In genomic region chr3:38345879-38346583, GRCh38 we compare ENCODE assay signal across 8 cellular contexts. TPM values are rescaled to one million over a fixed set of nuclear protein-coding genes. Genes with fewer than 3 reads are reported as not detected.
DNase-seq lines count a peak whose midpoint lies in the region; ATAC-seq and TF ChIP-seq lines count a peak whose summit lies in the region.

No MANE protein-coding gene starts in this region.

- H2AFZ ChIP-seq in mammary epithelial cell (ENCODE audit: low read depth, low read length) = peak overlapping the region; percentile 98

- H3K27ac ChIP-seq in mammary epithelial cell (ENCODE audit: insufficient read depth, low read depth, low read length) = no peak overlapping the region

- H3K4me2 ChIP-seq in mammary epithelial cell (ENCODE audit: insufficient read depth, low read depth, low read length) = peak overlapping the region; percentile 100

- dilution Hi-C loops in mammary epithelial cell (cut with HindIII; ENCODE audit: low sequenced_read_pairs) = no loop called here

- no peaks in the 10 kb centered on the region for H3K36me3 Mint-ChIP-seq in natural killer cell treated with Interleukin-12 subunit alpha and Interleukin-12 subunit beta and Interleukin-15 and Interleukin-18, amount 100 ng/mL, for 72 hours

- no peaks in the 10 kb centered on the region for H3K9me3 Mint-ChIP-seq in natural killer cell treated with Interleukin-12 subunit alpha and Interleukin-12 subunit beta and Interleukin-15 and Interleukin-18, amount 100 ng/mL, for 72 hours

- H3K27me3 Mint-ChIP-seq in natural killer cell treated with Interleukin-12 subunit alpha and Interleukin-12 subunit beta and Interleukin-15 and Interleukin-18, amount 100 ng/mL, for 72 hours = peaks cover 0 to 8% of the 10 kb centered on the region in 2 donors

- H3K9ac ChIP-seq in mammary epithelial cell (ENCODE audit: insufficient read depth, low read length) = no peak overlapping the region

- intact Hi-C loops in mammary epithelial cell (cut with micrococcal nuclease) = loop anchor here (2.0 to 5.0 kb wide), 4 partner anchors 135 to 316 kb away; partner anchors contain the start of genes ACAA1 and MYD88

- no peak for TF ChIP-seq CTCF in mammary epithelial cell (conservative IDR thresholded peaks at IDR 0.05 in 1 of 2, IDR thresholded peaks at IDR 0.05 in 1 of 2; ENCODE audit: extremely low read depth in 1 of 2, insufficient read depth in 1 of 2, low read depth in 1 of 2, low read length in 2 of 2)

- H3K9me3 ChIP-seq in mammary epithelial cell (replicated peaks; ENCODE audit: insufficient read depth, low read length) = no peaks in the 10 kb centered on the region

- no peaks in the 10 kb centered on the region for H3K4me1 Mint-ChIP-seq in natural killer cell treated with Interleukin-12 subunit alpha and Interleukin-12 subunit beta and Interleukin-15 and Interleukin-18, amount 100 ng/mL, for 72 hours (ENCODE audit: low read depth in 2 of 2)

- H3K27ac Mint-ChIP-seq in natural killer cell treated with Interleukin-12 subunit alpha and Interleukin-12 subunit beta and Interleukin-15 and Interleukin-18, amount 100 ng/mL, for 72 hours = peak overlapping the region in 1 of 2 donors; percentile 35

- in situ Hi-C loops in mammary epithelial cell (cut with MboI; ENCODE audit: low sequenced_read_pairs in 2 of 2) (loop anchor here in 1 of 2 donors (5.0 kb wide), 1 partner anchor 136 kb away; no protein-coding TSS in a partner anchor), ACHN (cut with HindIII; ENCODE audit: low pct_ligation_motif_present, low pct_unique_long_range_greater_than_20kb, low sequenced_read_pairs) (no loop called here)

- CTCF ChIA-PET in mammary epithelial cell (lab: Charles Lee; ENCODE audit: low non-redundant PET) = interaction anchor here (0.6 to 0.8 kb wide), 2 partner anchors 48 to 310 kb away, joined by 3 to 25 read pairs; no protein-coding TSS in a partner anchor

- peaks cover 4% of the 10 kb centered on the region for H3K4me1 ChIP-seq in mammary epithelial cell (ENCODE audit: insufficient read depth, low read length)

- H4K20me1 ChIP-seq in mammary epithelial cell (ENCODE audit: insufficient read depth, low read length) = no peaks in the 10 kb centered on the region

- H3K4me3 Mint-ChIP-seq in natural killer cell treated with Interleukin-12 subunit alpha and Interleukin-12 subunit beta and Interleukin-15 and Interleukin-18, amount 100 ng/mL, for 72 hours = peak overlapping the region; percentile 78

- DNase-seq in mammary epithelial cell (no peak), HCEC 1CT (no peak), NCI-H2107 (lab: John Stamatoyannopoulos, UW) (no peak), ACHN (no peak), mucosa of gallbladder (ENCODE audit: low spot score) (no peak)
- DNase-seq in natural killer cell treated with Interleukin-12 subunit alpha and Interleukin-12 subunit beta and Interleukin-15 and Interleukin-18, amount 100 ng/mL, for 72 hours (ENCODE audit: low spot score) = no peak

- H3K27me3 ChIP-seq in mammary epithelial cell (ENCODE audit: insufficient read depth, low read length) = no peaks in the 10 kb centered on the region

- WGBS in mammary epithelial cell (ENCODE audit: low coverage, missing lambda C conversion rate) = 60% methylated on average over 5 of the region's 9 CpGs

- H3K36me3 ChIP-seq in mammary epithelial cell (ENCODE audit: insufficient read depth, low read length) = no peaks in the 10 kb centered on the region

- no TSS peak for BruUV-seq in mammary epithelial cell (replicated peaks; lab: Mats Ljungman, UMichigan)

- H3K4me3 ChIP-seq in mammary epithelial cell (replicated peaks in 1 of 3; ENCODE audit: insufficient read depth in 1 of 3, low read depth in 2 of 3, low read length in 3 of 3) = peak overlapping the region in 2 of 3 experiments; percentile 90 to 91

- H3K79me2 ChIP-seq in mammary epithelial cell (ENCODE audit: insufficient read depth, low read length) = peaks cover 2% of the 10 kb centered on the region

- ATAC-seq in GM18868 (IDR thresholded peaks at IDR 0.05; ENCODE audit: unreplicated experiment) = peak; percentile 23
- peak; percentile 35 for ATAC-seq in HG03175 (IDR thresholded peaks at IDR 0.05; ENCODE audit: unreplicated experiment)
- ATAC-seq in natural killer cell treated with Interleukin-12 subunit alpha and Interleukin-12 subunit beta and Interleukin-15 and Interleukin-18, amount 100 ng/mL, for 72 hours = no peak

RNA-seq across cellular contexts. Expression of gene XYLB, which starts 0.6 kb away (rescaled TPM):
- total RNA-seq in mammary epithelial cell = 1 to 10 TPM; 3.0 to 4.5 TPM
- polyA plus RNA-seq in mammary epithelial cell = 3.3 TPM
- 38.2 TPM for polyA minus RNA-seq in mammary epithelial cell
- total RNA-seq in natural killer cell treated with Interleukin-12 subunit alpha and Interleukin-12 subunit beta and Interleukin-15 and Interleukin-18, amount 100 ng/mL, for 72 hours = 10 to 100 TPM in 1 of 2 donors, 1 to 10 TPM in 1; 3.8 to 11.4 TPM
- 5.8 TPM for total RNA-seq in mucosa of gallbladder

Comparison
In these comparisons a context has a peak if more than half of its experiments do, and no peak if none do; other contexts are left out.
1. ATAC-seq: peak in GM18868 (single experiment) and HG03175 (single experiment); none in natural killer cell treated with Interleukin-12 subunit alpha and Interleukin-12 subunit beta and Interleukin-15 and Interleukin-18, amount 100 ng/mL, for 72 hours (0 of 2).